In the genomic region with DNA sequence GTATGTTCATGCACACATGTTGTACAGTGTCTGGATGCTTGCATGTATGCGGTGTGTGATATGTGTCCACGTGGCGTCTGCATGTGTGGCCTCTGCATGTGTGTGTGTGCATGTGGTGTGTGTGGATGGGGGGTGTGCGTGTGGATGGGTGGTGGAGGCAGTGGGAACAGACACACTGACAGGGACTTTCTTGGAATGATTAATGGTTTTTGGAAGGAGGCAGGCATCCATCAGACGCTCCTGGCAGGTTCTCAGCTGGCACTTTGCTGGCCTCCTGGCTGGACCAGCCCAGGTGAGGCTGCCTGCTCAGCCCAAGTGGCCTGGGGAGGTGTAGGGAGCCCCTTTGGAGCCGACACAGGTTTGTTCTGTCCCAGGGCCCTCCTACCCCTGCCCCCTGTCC, we compare ENCODE assay signal across 1 cellular context.
TF ChIP-seq lines count a peak whose summit lies in the region.

No MANE protein-coding gene starts in this region.

TF ChIP-seq in GM12878, 131 proteins besides CTCF, POLR2A, EP300 and RAD21 (continued from another document):
- TF ChIP-seq FOXM1 (IDR thresholded peaks at IDR 0.05; ENCODE audit: low read depth, low read length): no peak
